In the genomic region with DNA sequence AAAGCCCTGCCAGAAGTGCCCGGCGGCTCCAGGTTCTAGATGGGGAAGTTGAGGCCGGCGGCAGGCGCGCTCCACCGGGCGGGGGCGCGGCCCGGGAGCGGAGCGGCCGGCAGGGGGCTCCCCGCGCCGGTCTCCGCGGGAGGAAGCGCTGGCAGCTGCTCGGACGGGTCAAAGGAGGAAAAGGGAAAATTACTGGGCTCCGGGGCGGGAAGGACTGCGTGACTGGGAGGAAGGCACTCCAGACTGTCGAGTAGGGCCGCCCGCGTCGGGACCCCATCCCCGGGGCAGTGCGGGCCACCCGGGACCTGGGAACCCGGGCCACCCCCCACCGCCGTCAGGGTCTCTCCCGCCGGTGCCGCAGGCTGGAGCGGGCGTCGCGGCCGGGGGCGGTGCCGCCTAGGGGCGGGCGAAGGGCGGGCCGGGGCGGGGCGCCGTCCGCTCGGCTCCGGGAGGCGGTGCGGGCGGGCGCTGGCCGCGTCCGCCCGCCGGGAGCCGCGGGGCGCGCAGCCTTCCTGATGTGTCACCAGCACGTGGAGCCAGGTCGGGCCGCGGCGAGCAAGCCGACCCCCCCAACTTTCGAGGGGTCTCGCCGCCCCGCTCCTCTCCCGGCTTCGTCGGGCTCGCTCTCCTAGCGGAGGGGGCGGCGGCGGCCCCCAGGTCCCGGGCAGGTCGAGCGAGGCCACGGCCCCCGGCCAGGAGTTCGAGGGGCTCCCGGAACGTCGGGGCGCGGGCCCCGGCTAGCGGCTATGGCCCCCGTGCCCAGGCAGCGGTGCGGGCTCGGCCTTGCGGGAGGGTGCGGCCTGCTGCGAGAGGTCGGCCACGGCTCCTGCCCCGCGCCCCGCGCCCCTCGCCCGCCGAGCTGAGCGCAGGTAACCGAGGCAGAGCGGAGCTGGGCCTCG, we compare ENCODE assay signal across 8 cellular contexts.
DNase-seq lines count a peak whose midpoint lies in the region; ATAC-seq, FAIRE-seq and TF ChIP-seq lines count a peak whose summit lies in the region.

No MANE protein-coding gene starts in this region.

- H3K27ac Mint-ChIP-seq in immature natural killer cell, result no peak overlapping the region

- peaks cover 1% of the 10 kb centered on the region for H3K36me3 ChIP-seq in bronchial epithelial cell (ENCODE audit: control insufficient read depth, insufficient read depth, low read length)

- H3K27me3 Mint-ChIP-seq in immature natural killer cell (ENCODE audit: low read depth in 3 of 3), result peaks cover 0 to 8% (median 4%) of the 10 kb centered on the region in 3 donors

- H3K4me3 ChIP-seq in WI38 (ENCODE audit: low read depth, low read length) (peak overlapping the region; percentile 68), bronchial epithelial cell (ENCODE audit: low read depth, low read length) (peak overlapping the region; percentile 64), skin epidermis (peak overlapping the region; percentile 45 to 79 (median 66))

- peak; percentile 56 for DNase-seq in COR-L47 (lab: John Stamatoyannopoulos, UW)
- DNase-seq in NCI-H1694 (lab: John Stamatoyannopoulos, UW), result peak; percentile 28
- peak; percentile 49 for DNase-seq in bronchial epithelial cell (ENCODE audit: low read depth)
- peak; percentile 45 to 53 (median 52) for DNase-seq in immature natural killer cell
- DNase-seq in NCI-H187 treated with DMSO at 0.1 percent for 48 hours (lab: John Stamatoyannopoulos, UW), result no peak

- peak; percentile 36; the same call in 1 of the 2 replicates for TF ChIP-seq CTCF in WI38 (IDR thresholded peaks at IDR 0.05; ENCODE audit: low read depth, low read length)
- TF ChIP-seq CTCF in bronchial epithelial cell (IDR thresholded peaks at IDR 0.05; ENCODE audit: insufficient read depth, low read length, severe bottlenecking), result peak; percentile 59

- peak overlapping the region; percentile 63 to 98 (median 93) for H3K27ac ChIP-seq in skin epidermis

- peaks cover 7 to 14% of the 10 kb centered on the region in 2 donors for H3K4me1 Mint-ChIP-seq in immature natural killer cell

- H3K27me3 ChIP-seq in bronchial epithelial cell (ENCODE audit: control insufficient read depth, insufficient read depth, low read length), result peaks cover 3% of the 10 kb centered on the region

- H3K9me3 Mint-ChIP-seq in immature natural killer cell, result no peaks in the 10 kb centered on the region

- peak; percentile 65 for ATAC-seq in GM21723 (IDR thresholded peaks at IDR 0.05; ENCODE audit: unreplicated experiment)

- peak overlapping the region; percentile 77 to 79 (median 78) for H3K4me3 Mint-ChIP-seq in immature natural killer cell

- H3K36me3 Mint-ChIP-seq in immature natural killer cell, result no peaks in the 10 kb centered on the region

- FAIRE-seq in bronchial epithelial cell (lab: Jason Lieb, UNC), result no peak
